Comparison of ENCODE assay signal across 3 cellular contexts in genomic region chr20:1085515-1086272, GRCh38.
TF ChIP-seq lines count a peak whose summit lies in the region.

No MANE protein-coding gene starts in this region.

TF ChIP-seq in IMR-90, 13 proteins besides CTCF, POLR2A, EP300 and RAD21:
- TF ChIP-seq, protein P1, sequence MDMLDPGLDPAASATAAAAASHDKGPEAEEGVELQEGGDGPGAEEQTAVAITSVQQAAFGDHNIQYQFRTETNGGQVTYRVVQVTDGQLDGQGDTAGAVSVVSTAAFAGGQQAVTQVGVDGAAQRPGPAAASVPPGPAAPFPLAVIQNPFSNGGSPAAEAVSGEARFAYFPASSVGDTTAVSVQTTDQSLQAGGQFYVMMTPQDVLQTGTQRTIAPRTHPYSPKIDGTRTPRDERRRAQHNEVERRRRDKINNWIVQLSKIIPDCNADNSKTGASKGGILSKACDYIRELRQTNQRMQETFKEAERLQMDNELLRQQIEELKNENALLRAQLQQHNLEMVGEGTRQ (IDR thresholded peaks at IDR 0.05; ENCODE audit: low read depth, low read length): peak; percentile 54; the same call in 1 of the 2 replicates
- no peak for TF ChIP-seq CHD1 (IDR thresholded peaks at IDR 0.05; ENCODE audit: low read depth, low read length)
TF ChIP-seq in IMR-90: peak in this region for 1.

TF ChIP-seq in H1, 55 proteins besides CTCF, POLR2A, EP300 and RAD21:
- 0 out of 2 replicates have a peak, but pooled peaks have one; percentile 23 for TF ChIP-seq ATF3 (IDR thresholded peaks at IDR 0.05; ENCODE audit: insufficient read depth, low read depth, low read length)
- no peak for TF ChIP-seq CREB1 (IDR thresholded peaks at IDR 0.05)
- TF ChIP-seq, protein P2, sequence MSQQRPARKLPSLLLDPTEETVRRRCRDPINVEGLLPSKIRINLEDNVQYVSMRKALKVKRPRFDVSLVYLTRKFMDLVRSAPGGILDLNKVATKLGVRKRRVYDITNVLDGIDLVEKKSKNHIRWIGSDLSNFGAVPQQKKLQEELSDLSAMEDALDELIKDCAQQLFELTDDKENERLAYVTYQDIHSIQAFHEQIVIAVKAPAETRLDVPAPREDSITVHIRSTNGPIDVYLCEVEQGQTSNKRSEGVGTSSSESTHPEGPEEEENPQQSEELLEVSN (IDR thresholded peaks at IDR 0.05): no peak
- TF ChIP-seq SIRT6 (IDR thresholded peaks at IDR 0.05; ENCODE audit: low read length): no peak
- no peak for TF ChIP-seq SP2 (IDR thresholded peaks at IDR 0.05; ENCODE audit: low read length)
- TF ChIP-seq GTF2F1 (IDR thresholded peaks at IDR 0.05; ENCODE audit: borderline replicate concordance, low read depth, low read length): no peak
- no peak for TF ChIP-seq EGR1 (IDR thresholded peaks at IDR 0.05; ENCODE audit: borderline replicate concordance, low read depth, low read length)
- no peak for TF ChIP-seq KDM5A (IDR thresholded peaks at IDR 0.05; ENCODE audit: low read length)
- no peak for TF ChIP-seq NANOG (IDR thresholded peaks at IDR 0.05; ENCODE audit: insufficient read depth, low read depth, low read length, poor library complexity, severe bottlenecking)
- TF ChIP-seq, protein P1 (IDR thresholded peaks at IDR 0.05; ENCODE audit: low read length): peak; percentile 57
- no peak for TF ChIP-seq EZH2 (IDR thresholded peaks at IDR 0.05; ENCODE audit: low read depth, low read length, severe bottlenecking)
- TF ChIP-seq HDAC6 (IDR thresholded peaks at IDR 0.05; ENCODE audit: low read depth, low read length): no peak

TF ChIP-seq in SK-N-SH treated with all-trans-retinoic acid at 6 μM for 48 hours, 23 proteins besides CTCF, POLR2A, EP300 and RAD21:
- no peak for TF ChIP-seq ZNF70 (CRISPR knock-in tag; IDR thresholded peaks at IDR 0.05)
- no peak for TF ChIP-seq TCF4 (CRISPR knock-in tag; IDR thresholded peaks at IDR 0.05; ENCODE audit: borderline replicate concordance)
- TF ChIP-seq ZFP3 (CRISPR knock-in tag; IDR thresholded peaks at IDR 0.05): no peak
- no peak for TF ChIP-seq POU6F1 (CRISPR knock-in tag; IDR thresholded peaks at IDR 0.05; ENCODE audit: borderline replicate concordance, low read depth)
- TF ChIP-seq CSDC2 (CRISPR knock-in tag; IDR thresholded peaks at IDR 0.05): no peak
- no peak for TF ChIP-seq ESRRG (CRISPR knock-in tag; IDR thresholded peaks at IDR 0.05)
- no peak for TF ChIP-seq RARB (CRISPR knock-in tag; IDR thresholded peaks at IDR 0.05)
- no peak for TF ChIP-seq TSHZ2 (CRISPR knock-in tag; IDR thresholded peaks at IDR 0.05)
- TF ChIP-seq SNAI2 (CRISPR knock-in tag; IDR thresholded peaks at IDR 0.05): no peak
- no peak for TF ChIP-seq ZC3H10 (CRISPR knock-in tag; IDR thresholded peaks at IDR 0.05)
